Comparison of ENCODE assay signal across 9 cellular contexts in the genomic region with DNA sequence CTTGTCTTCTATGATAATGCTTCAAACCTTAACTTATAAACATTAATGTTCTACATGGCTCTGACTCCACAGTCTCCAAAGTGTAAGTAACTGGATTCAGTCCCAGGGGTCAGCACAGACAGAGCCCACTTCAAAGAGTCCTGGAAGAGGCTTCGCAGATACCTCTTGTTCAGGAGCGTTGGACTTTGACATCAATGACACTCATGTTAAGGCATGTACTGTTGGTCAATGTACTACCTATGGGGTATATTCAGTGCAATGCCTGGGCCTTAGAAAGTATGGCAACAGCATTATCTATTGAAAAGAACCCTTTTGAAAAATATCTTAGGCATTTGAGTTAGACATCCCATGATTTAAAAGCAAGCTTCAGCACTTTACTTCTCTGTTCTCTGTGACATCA.
"Had no signal": no experiment of that assay in that cellular context is flagged by ENCODE, and none has a peak within 500 bp of the region (broad histone marks: within the 10 kb centered on the region; RNA-seq: fewer than 3 reads in every experiment).

No MANE protein-coding gene starts in this region.

- H2AFZ ChIP-seq: GM23248 had no signal

- H3K4me3 Mint-ChIP-seq: HFFc6 had no signal

- H3K9me3 Mint-ChIP-seq: HFFc6 had no signal

- H3K27ac Mint-ChIP-seq: HFFc6 had no signal

- FAIRE-seq: K562 had no signal

- H3K4me3 ChIP-seq: GM23248, HAP-1, K562 had no signal

- H3K9me3 ChIP-seq: HAP-1 had no signal

- H3K27ac ChIP-seq: GM23248, HL-60 had no signal

- ATAC-seq: HCT116, K562 had no signal

- DNase-seq: GM23248, GOT3, H7, HFFc6, IMR-90 had no signal

- H3K36me3 ChIP-seq: HAP-1 had no signal

- H3K4me1 ChIP-seq: HAP-1 had no signal

- H3K9ac ChIP-seq: GM23248 had no signal
